Comparison of ENCODE assay signal across 12 cellular contexts in genomic region chr9:126219717-126220116, GRCh38.
"Had no signal": no experiment of that assay in that cellular context is flagged by ENCODE, and none has a peak within 500 bp of the region (broad histone marks: within the 10 kb centered on the region; RNA-seq: fewer than 3 reads in every experiment).

No MANE protein-coding gene starts in this region.

- H3K36me3 Mint-ChIP-seq: stimulated activated memory B cell treated with anti-CD40 and anti-IgM and Interleukin-4, amounts not matched to agents 10 μg/mL and 1 μg/mL and 100 μg/mL, for 72 hours had no signal

- H3K36me3 ChIP-seq: esophagus squamous epithelium had no signal

- H3K27ac ChIP-seq: coronary artery, esophagus squamous epithelium had no signal

- H3K4me3 Mint-ChIP-seq: activated CD4-positive, alpha-beta T cell treated with anti-CD3 and anti-CD28 coated beads for 36 hours; activated naive CD8-positive, alpha-beta T cell treated with anti-CD3 and anti-CD28 coated beads for 36 hours; nephron; stimulated activated memory B cell treated with anti-CD40 and anti-IgM and Interleukin-4, amounts not matched to agents 10 μg/mL and 1 μg/mL and 100 μg/mL, for 72 hours had no signal

- H3K4me3 ChIP-seq: coronary artery, esophagus squamous epithelium had no signal

- H3K9me3 Mint-ChIP-seq: activated naive CD8-positive, alpha-beta T cell treated with anti-CD3 and anti-CD28 coated beads for 36 hours had no signal

- ATAC-seq: activated CD4-positive, alpha-beta T cell treated with anti-CD3 and anti-CD28 coated beads for 36 hours; stimulated activated memory B cell treated with anti-CD40 and anti-IgM and Interleukin-4, amounts not matched to agents 10 μg/mL and 1 μg/mL and 100 μg/mL, for 72 hours had no signal

- H3K4me1 Mint-ChIP-seq: activated CD4-positive, alpha-beta T cell treated with anti-CD3 and anti-CD28 coated beads for 36 hours; activated naive CD8-positive, alpha-beta T cell treated with anti-CD3 and anti-CD28 coated beads for 36 hours; nephron; stimulated activated memory B cell treated with anti-CD40 and anti-IgM and Interleukin-4, amounts not matched to agents 10 μg/mL and 1 μg/mL and 100 μg/mL, for 72 hours had no signal

- DNase-seq: activated CD4-positive, alpha-beta T cell treated with anti-CD3 and anti-CD28 coated beads for 36 hours; activated gamma-delta T cell treated with Interleukin-2 at 50 U/mL for 16 hours; activated naive CD8-positive, alpha-beta T cell treated with anti-CD3 and anti-CD28 coated beads for 36 hours; central memory CD4-positive, alpha-beta T cell; esophagus squamous epithelium; hippocampal formation; kidney glomerular epithelial cell; T-helper 1 cell; T1000 had no signal

- H3K27ac Mint-ChIP-seq: activated CD4-positive, alpha-beta T cell treated with anti-CD3 and anti-CD28 coated beads for 36 hours; activated naive CD8-positive, alpha-beta T cell treated with anti-CD3 and anti-CD28 coated beads for 36 hours; nephron; stimulated activated memory B cell treated with anti-CD40 and anti-IgM and Interleukin-4, amounts not matched to agents 10 μg/mL and 1 μg/mL and 100 μg/mL, for 72 hours had no signal
